ENCODE assay signal across 1 cellular context in the genomic region with DNA sequence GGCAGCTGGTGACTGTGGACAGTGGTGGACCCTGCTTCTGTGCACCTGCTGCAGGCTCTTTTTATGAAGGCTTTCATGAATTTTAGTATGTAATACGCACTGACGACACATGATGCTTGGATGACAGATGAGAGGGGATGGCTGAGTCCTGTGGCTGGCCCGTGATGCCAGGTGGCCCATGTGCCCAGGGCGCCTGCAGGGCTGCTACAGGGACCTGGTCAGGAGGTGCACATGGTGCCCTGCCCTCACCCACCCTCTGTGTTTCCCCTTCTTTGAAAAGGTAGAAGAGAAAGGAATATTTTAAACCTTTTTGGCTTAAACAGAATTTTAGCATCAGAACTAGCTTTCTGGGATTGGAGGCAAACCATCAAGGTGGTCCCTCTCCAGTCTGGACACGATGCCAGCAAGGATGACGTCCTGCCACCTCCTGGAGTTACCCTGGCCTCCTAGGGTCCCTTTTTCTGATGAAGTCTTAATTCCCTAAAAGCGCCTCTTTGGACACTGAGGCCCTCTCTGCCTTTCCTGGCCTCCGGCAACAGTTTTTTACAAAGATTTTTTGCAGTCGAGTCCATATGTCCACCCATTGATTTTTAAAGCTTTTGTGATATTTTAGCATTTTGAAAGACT.
TF ChIP-seq lines count a peak whose summit lies in the region.

No MANE protein-coding gene starts in this region.

TF ChIP-seq in endothelial cell of umbilical vein, 7 proteins besides CTCF, POLR2A, EP300 and RAD21:
- no peak for TF ChIP-seq EZH2 (IDR thresholded peaks at IDR 0.05; ENCODE audit: borderline replicate concordance, low read depth, low read length, severe bottlenecking)
- TF ChIP-seq, protein P1, sequence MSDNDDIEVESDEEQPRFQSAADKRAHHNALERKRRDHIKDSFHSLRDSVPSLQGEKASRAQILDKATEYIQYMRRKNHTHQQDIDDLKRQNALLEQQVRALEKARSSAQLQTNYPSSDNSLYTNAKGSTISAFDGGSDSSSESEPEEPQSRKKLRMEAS (IDR thresholded peaks at IDR 0.05; ENCODE audit: insufficient read depth, insufficient read length), result no peak
- TF ChIP-seq MYC (IDR thresholded peaks at IDR 0.05; ENCODE audit: low read depth, low read length), result no peak
- TF ChIP-seq FOS (IDR thresholded peaks at IDR 0.05; ENCODE audit: borderline replicate concordance, insufficient read depth, low read length), result no peak
- TF ChIP-seq GATA2 (IDR thresholded peaks at IDR 0.05; ENCODE audit: insufficient read depth, insufficient read length, low read depth, low read length), result no peak
- no peak for TF ChIP-seq POLR2AphosphoS5 (IDR thresholded peaks at IDR 0.05; ENCODE audit: insufficient read depth, low read depth, low read length)
- no peak for TF ChIP-seq JUN (IDR thresholded peaks at IDR 0.05; ENCODE audit: borderline replicate concordance, insufficient read depth, insufficient read length, low read depth)
